Comparison of ENCODE assay signal across 1 cellular context in the genomic region with DNA sequence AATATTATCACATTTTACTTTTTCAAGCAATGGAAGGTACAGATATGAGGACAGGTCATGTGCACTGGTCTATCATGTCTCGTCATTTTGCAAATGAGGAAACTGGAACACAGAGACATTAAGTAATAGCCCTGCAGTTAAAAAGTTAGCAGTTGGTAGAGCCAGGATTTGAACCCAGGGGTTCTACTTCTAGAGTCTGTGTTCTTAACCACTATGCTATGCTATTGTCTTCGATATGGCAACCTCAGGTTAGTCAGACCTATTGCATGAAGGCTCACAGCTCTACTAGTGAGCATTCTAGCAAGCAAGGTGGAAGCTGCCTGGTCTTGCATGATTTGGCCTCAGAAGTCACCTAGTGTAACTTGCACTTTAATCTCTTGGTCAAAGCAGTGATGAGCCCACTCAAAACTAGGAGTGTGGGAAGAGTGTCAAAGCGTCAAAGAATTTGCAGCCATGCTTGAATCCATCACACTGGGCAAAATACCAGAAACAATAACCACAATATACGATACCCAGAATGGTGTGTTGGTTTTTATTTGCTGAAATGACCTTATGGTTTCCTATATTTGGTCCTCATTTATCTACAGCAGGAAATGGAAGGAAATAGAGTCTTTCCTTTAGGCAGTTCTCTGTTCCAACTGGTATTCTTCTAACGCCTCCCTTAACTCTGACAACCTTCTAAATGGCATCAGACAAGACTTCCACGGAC.
TF ChIP-seq lines count a peak whose summit lies in the region.

No MANE protein-coding gene starts in this region.

TF ChIP-seq in K562, 482 proteins besides CTCF, POLR2A, EP300 and RAD21 (continued from another document):
- TF ChIP-seq PATZ1 (CRISPR knock-in tag; IDR thresholded peaks at IDR 0.05; ENCODE audit: borderline replicate concordance), result no peak
